ENCODE assay signal across 10 cellular contexts in genomic region chr11:65716294-65716693, GRCh38.
"Had no signal": no experiment of that assay in that cellular context is flagged by ENCODE, and none has a peak within 500 bp of the region (broad histone marks: within the 10 kb centered on the region; RNA-seq: fewer than 3 reads in every experiment).

No MANE protein-coding gene starts in this region.

- H3K27me3 Mint-ChIP-seq: activated naive CD8-positive, alpha-beta T cell treated with anti-CD3 and anti-CD28 coated beads, Interleukin-2, amount 10 ng/mL, durations not matched to agents 7 days and 5 days had no signal

- H3K4me3 Mint-ChIP-seq: activated naive CD8-positive, alpha-beta T cell treated with anti-CD3 and anti-CD28 coated beads, Interleukin-2, amount 10 ng/mL, durations not matched to agents 7 days and 5 days had no signal

- ATAC-seq: left cardiac atrium; lower lobe of right lung; naive thymus-derived CD4-positive, alpha-beta T cell had no signal

- H3K27ac Mint-ChIP-seq: activated naive CD8-positive, alpha-beta T cell treated with anti-CD3 and anti-CD28 coated beads, Interleukin-2, amount 10 ng/mL, durations not matched to agents 7 days and 5 days had no signal

- H3K9me3 Mint-ChIP-seq: activated naive CD8-positive, alpha-beta T cell treated with anti-CD3 and anti-CD28 coated beads, Interleukin-2, amount 10 ng/mL, durations not matched to agents 7 days and 5 days had no signal

- DNase-seq: activated naive CD8-positive, alpha-beta T cell treated with anti-CD3 and anti-CD28 coated beads, Interleukin-2, amount 10 ng/mL, durations not matched to agents 7 days and 5 days; foreskin melanocyte; left cardiac atrium; lower lobe of right lung; naive thymus-derived CD4-positive, alpha-beta T cell; stimulated activated CD4-positive, alpha-beta T cell treated with anti-CD3 and anti-CD28 coated beads, Interleukin-4, amount 100 ng/mL, for 1 hour; stimulated activated CD8-positive, alpha-beta memory T cell treated with anti-CD3 and anti-CD28 coated beads, Interleukin-4, amount 100 ng/mL, for 48 hours; T-helper 2 cell; thyroid gland; uterus had no signal
